Comparison of ENCODE assay signal across 13 cellular contexts in the genomic region with DNA sequence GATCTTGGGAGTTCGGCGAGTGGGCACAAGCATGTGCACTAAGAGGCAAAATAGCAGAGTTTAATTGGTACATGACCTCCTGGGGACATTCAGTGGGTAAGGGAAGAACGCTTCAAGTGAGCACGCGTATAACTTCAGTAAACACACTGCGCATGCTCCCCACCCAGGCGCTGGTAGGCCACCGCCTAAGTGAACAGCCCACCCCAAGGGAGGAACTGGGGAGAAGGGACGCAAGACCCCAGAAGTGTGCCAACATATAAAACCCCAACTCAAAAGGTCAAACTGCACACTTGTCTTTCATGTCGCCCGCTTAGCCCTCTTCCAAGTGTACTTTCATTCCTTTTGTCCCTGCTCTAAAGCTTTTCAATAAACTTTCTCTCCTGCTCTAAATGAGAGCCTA. TPM values are rescaled to one million over a fixed set of nuclear protein-coding genes. Genes with fewer than 3 reads are reported as not detected.
DNase-seq lines count a peak whose midpoint lies in the region; ATAC-seq and TF ChIP-seq lines count a peak whose summit lies in the region.
"Had no signal": no experiment of that assay in that cellular context is flagged by ENCODE, and none has a peak within 500 bp of the region (broad histone marks: within the 10 kb centered on the region; RNA-seq: fewer than 3 reads in every experiment).

No MANE protein-coding gene starts in this region.

- H3T11ph ChIP-seq in H9 (ENCODE audit: low read length) = no peak overlapping the region

- H2BK20ac ChIP-seq in H9 (ENCODE audit: low read depth, low read length, poor library complexity, severe bottlenecking) = no peak overlapping the region

- H3K27ac Mint-ChIP-seq in stimulated activated naive CD8-positive, alpha-beta T cell treated with anti-CD3 and anti-CD28 coated beads, Interleukin-15, amount 100 ng/mL, for 72 hours = no peak overlapping the region
- H3K27ac Mint-ChIP-seq in memory B cell (no peak overlapping the region), H9 (peak overlapping the region in 1 of 3 experiments; percentile 72; a peak in 1 of 7 replicates), HFFc6 (no peak overlapping the region)

- DNase-seq in stimulated activated naive CD8-positive, alpha-beta T cell treated with anti-CD3 and anti-CD28 coated beads, Interleukin-15, amount 100 ng/mL, for 72 hours = no peak
- no peak for DNase-seq in stimulated activated naive CD8-positive, alpha-beta T cell treated with anti-CD3 and anti-CD28 coated beads, Interleukin-15, Interleukin-2, amounts not matched to agents 100 U/mL and 50 U/mL, for 24 hours
- peak in 55 of 61 donors; percentile 3 to 83 (median 49) for DNase-seq in caudate nucleus (lab: John Stamatoyannopoulos, UW)
- no peak for DNase-seq in memory B cell (ENCODE audit: low spot score in 2 of 2)
- peak in 1 of 2 donors; percentile 63 for DNase-seq in aorta
- DNase-seq in H9 = no peak
- no peak for DNase-seq in spleen
- no peak for DNase-seq in HFFc6
- DNase-seq: DND-41 had no signal

- H3K4me3 ChIP-seq in aorta (ENCODE audit: low read length in 2 of 2) = no peak overlapping the region
- H3K4me3 ChIP-seq in spleen = peak overlapping the region in 2 of 8 donors; percentile 19 to 42

- H3K36me3 ChIP-seq in aorta (ENCODE audit: control insufficient read depth in 1 of 2, insufficient read depth in 2 of 2, low read length in 1 of 2) = no peaks in the 10 kb centered on the region
- no peaks in the 10 kb centered on the region for H3K36me3 ChIP-seq in spleen

- H3K14ac ChIP-seq in H9 (ENCODE audit: insufficient read depth, low read length) = no peak overlapping the region

- no peak overlapping the region for H2BK5ac ChIP-seq in H9 (ENCODE audit: insufficient read length, low read length)

- H2AFZ ChIP-seq in H9 (ENCODE audit: low read length) = no peak overlapping the region

- H3K18ac ChIP-seq in H9 (ENCODE audit: insufficient read length, low read depth, low read length) = no peak overlapping the region

- H3K4me1 Mint-ChIP-seq in stimulated activated naive CD8-positive, alpha-beta T cell treated with anti-CD3 and anti-CD28 coated beads, Interleukin-15, amount 100 ng/mL, for 72 hours = no peaks in the 10 kb centered on the region
- H3K4me1 Mint-ChIP-seq in memory B cell (no peaks in the 10 kb centered on the region), H9 (peaks cover 3 to 6% of the 10 kb centered on the region in 2 experiments), HFFc6 (ENCODE audit: low read depth) (no peaks in the 10 kb centered on the region)

- ATAC-seq in stimulated activated naive CD8-positive, alpha-beta T cell treated with anti-CD3 and anti-CD28 coated beads, Interleukin-15, amount 100 ng/mL, for 72 hours = peak; percentile 50
- ATAC-seq in stimulated activated naive CD8-positive, alpha-beta T cell treated with anti-CD3 and anti-CD28 coated beads, Interleukin-15, Interleukin-2, amounts not matched to agents 100 U/mL and 50 U/mL, for 24 hours = no peak
- ATAC-seq in memory B cell (ENCODE audit: low read depth) (no peak), aorta (ENCODE audit: low FRiP score) (peak; percentile 46)

- H4K20me1 ChIP-seq in H9 (ENCODE audit: control insufficient read depth, insufficient read depth, insufficient read length) = no peaks in the 10 kb centered on the region

- H3K56ac ChIP-seq in H9 (ENCODE audit: insufficient read length, low read depth, low read length) = no peak overlapping the region

- 27 to 48% methylated on average over 11 of the region's 11 CpGs for WGBS in aorta, 2 donors
- WGBS in H9 (ENCODE audit: extremely low coverage, insufficient read length, low lambda C conversion rate) = no CpG with 5 or more reads among the region's 11 CpGs
- WGBS in spleen, 5 donors = 43 to 78% (median 59%) methylated on average over 11 of the region's 11 CpGs

- no peak overlapping the region for H2AK5ac ChIP-seq in H9 (ENCODE audit: insufficient read length, low read length)

- no peak for TF ChIP-seq POLR2A in spleen (IDR thresholded peaks at IDR 0.05)

- H4K8ac ChIP-seq in H9 (replicated peaks; ENCODE audit: insufficient read length, low read depth, low read length) = no peak overlapping the region

- no peak overlapping the region for H2BK120ac ChIP-seq in H9 (ENCODE audit: low read depth, low read length, poor library complexity, severe bottlenecking)

- H3K4me1 ChIP-seq in aorta (ENCODE audit: control insufficient read depth in 1 of 2, insufficient read depth in 2 of 2, low read length in 2 of 2) (no peaks in the 10 kb centered on the region), H9 (ENCODE audit: insufficient read depth, low read length) (no peaks in the 10 kb centered on the region), spleen (peaks cover 0 to 8% (median 0%) of the 10 kb centered on the region in 6 donors)

- no peak overlapping the region for H3K4me3 Mint-ChIP-seq in stimulated activated naive CD8-positive, alpha-beta T cell treated with anti-CD3 and anti-CD28 coated beads, Interleukin-15, amount 100 ng/mL, for 72 hours
- H3K4me3 Mint-ChIP-seq in memory B cell (peak overlapping the region; percentile 24), H9 (no peak overlapping the region), HFFc6 (no peak overlapping the region; the same call in 1 of the 2 replicates)

- no peaks in the 10 kb centered on the region for H3K27me3 Mint-ChIP-seq in stimulated activated naive CD8-positive, alpha-beta T cell treated with anti-CD3 and anti-CD28 coated beads, Interleukin-15, amount 100 ng/mL, for 72 hours
- H3K27me3 Mint-ChIP-seq in memory B cell = peaks cover 1% of the 10 kb centered on the region
- peaks cover 5% of the 10 kb centered on the region for H3K27me3 Mint-ChIP-seq in H9 (ENCODE audit: low read depth)
- H3K27me3 Mint-ChIP-seq in HFFc6 (ENCODE audit: insufficient read depth) = peaks cover 11% of the 10 kb centered on the region

- H3K4me2 ChIP-seq in H9 (ENCODE audit: insufficient read depth, insufficient read length, low read length) = no peak overlapping the region

- intact Hi-C loops in aorta (cut with DNase I) (no loop called here), spleen (cut with DNase I; ENCODE audit: low total_unique reads) (no loop called here)

- no peak overlapping the region for H2BK12ac ChIP-seq in H9 (ENCODE audit: insufficient read length, low read depth, low read length)

- H3K23ac ChIP-seq in H9 (ENCODE audit: insufficient read length, low read depth, low read length) = no peak overlapping the region

- no peaks in the 10 kb centered on the region for H3K23me2 ChIP-seq in H9 (ENCODE audit: insufficient read length, low read depth, low read length, poor library complexity, severe bottlenecking)

- H3K36me3 Mint-ChIP-seq in memory B cell (no peaks in the 10 kb centered on the region), H9 (ENCODE audit: insufficient read depth in 1 of 3, low read depth in 3 of 3) (no peaks in the 10 kb centered on the region; a peak in 1 of 7 replicates), HFFc6 (ENCODE audit: low read depth) (no peaks in the 10 kb centered on the region)

- H3K79me2 ChIP-seq in H9 (ENCODE audit: insufficient read depth, low read length) = no peaks in the 10 kb centered on the region

- H3K27ac ChIP-seq in caudate nucleus (ENCODE audit: low read depth, low read length) = peak overlapping the region; percentile 52
- H3K27ac ChIP-seq in aorta (ENCODE audit: low read depth in 1 of 2, low read length in 2 of 2) = no peak overlapping the region
- no peak overlapping the region for H3K27ac ChIP-seq in H9 (ENCODE audit: insufficient read length, low read depth, low read length)
- peak overlapping the region in 3 of 8 donors; percentile 18 to 32 (median 21) for H3K27ac ChIP-seq in spleen

- no peaks in the 10 kb centered on the region for H3K9me3 Mint-ChIP-seq in stimulated activated naive CD8-positive, alpha-beta T cell treated with anti-CD3 and anti-CD28 coated beads, Interleukin-15, amount 100 ng/mL, for 72 hours
- H3K9me3 Mint-ChIP-seq in memory B cell (no peaks in the 10 kb centered on the region), H9 (no peaks in the 10 kb centered on the region), HFFc6 (no peaks in the 10 kb centered on the region)

- H3K9me3 ChIP-seq in aorta (ENCODE audit: control insufficient read depth, low read length) (no peaks in the 10 kb centered on the region), H9 (ENCODE audit: control insufficient read depth, low read depth, low read length) (no peaks in the 10 kb centered on the region), spleen (no peaks in the 10 kb centered on the region)

- no peak overlapping the region for H3K4ac ChIP-seq in H9 (ENCODE audit: low read depth, low read length)

- no peaks in the 10 kb centered on the region for H3K79me1 ChIP-seq in H9 (ENCODE audit: insufficient read depth, low read depth, low read length, poor library complexity, severe bottlenecking)

- H4K5ac ChIP-seq in H9 (ENCODE audit: insufficient read length, low read depth, low read length) = no peak overlapping the region

- H3K27me3 ChIP-seq in aorta (ENCODE audit: control insufficient read depth in 1 of 2, insufficient read depth in 2 of 2, low read length in 1 of 2) = no peaks in the 10 kb centered on the region
- H3K27me3 ChIP-seq in H9 (ENCODE audit: insufficient read depth, low read length) = no peaks in the 10 kb centered on the region; the same call in 1 of the 2 replicates
- no peaks in the 10 kb centered on the region for H3K27me3 ChIP-seq in spleen (replicated peaks in 1 of 7)

- TF ChIP-seq CTCF in H9 (conservative IDR thresholded peaks at IDR 0.05) (no peak), spleen (IDR thresholded peaks at IDR 0.05 in 8 of 11, conservative IDR thresholded peaks at IDR 0.05 in 3 of 11) (no peak), HFFc6 (IDR thresholded peaks at IDR 0.05) (no peak)

- H3K9ac ChIP-seq in H9 (ENCODE audit: extremely low read depth, insufficient read length, low read length) = no peak overlapping the region

- no peak overlapping the region for H2BK15ac ChIP-seq in H9 (ENCODE audit: low read depth, low read length)

- H4K91ac ChIP-seq in H9 (ENCODE audit: insufficient read length, low read depth, low read length) = no peak overlapping the region

RNA-seq across cellular contexts. Expression of a gene that starts 10.5 kb away (rescaled TPM):
- total RNA-seq in aorta (under 1 TPM; 0.52 to 0.96 TPM), H9 (2021) (0.33 and 0.55 TPM in 2 replicates), spleen (1 to 10 TPM in 3 of 7 donors, under 1 TPM in 3, not detected in 1; 0.30 to 2.1 (median 1.2) TPM)
- polyA plus RNA-seq in aorta (1 to 10 TPM in 1 of 2 donors, not detected in 1; 2.0 TPM), spleen (1 to 10 TPM in 1 of 3 donors, under 1 TPM in 2; 0.49 to 1.1 (median 0.51) TPM)
- total RNA-seq in HFFc6 (2021; fragmentation: NEBNext Ultra II Directional; extraction: Animal tissue kit (Norgen Biotek cat#: 25700)) = under 1 TPM in 4 of 6 experiments, not detected in 2; 0.12 to 0.23 (median 0.18) TPM
- polyA plus RNA-seq: neural cell had no signal

RNA-seq across cellular contexts. Expression of a gene that starts 12.4 kb away (rescaled TPM):
- total RNA-seq in aorta (not detected), H9 (2021) (11.4 and 13.2 TPM in 2 replicates), spleen (under 1 TPM in 3 of 7 donors, not detected in 4; 0.17 to 0.65 (median 0.38) TPM)
- polyA plus RNA-seq in aorta (1 to 10 TPM in 1 of 2 donors, not detected in 1; 2.8 TPM), spleen (1 to 10 TPM in 1 of 3 donors, under 1 TPM in 1, not detected in 1; 0.22 to 1.2 TPM)
- not detected for total RNA-seq in HFFc6 (2021; fragmentation: NEBNext Ultra II Directional; extraction: Animal tissue kit (Norgen Biotek cat#: 25700))
- total RNA-seq: chondrocyte, SK-MEL-5, subcutaneous adipose tissue had no signal
- polyA plus RNA-seq: neural cell had no signal

RNA-seq across cellular contexts. Expression of a gene that starts 36.2 kb away (rescaled TPM):
- total RNA-seq in aorta (1 to 10 TPM in 1 of 2 donors, under 1 TPM in 1; 0.58 to 3.7 TPM), H9 (2021) (1.4 and 1.6 TPM in 2 replicates), spleen (10 to 100 TPM in 1 of 7 donors, 1 to 10 TPM in 6; 3.1 to 10.3 (median 4.0) TPM)
- polyA plus RNA-seq in aorta (1 to 10 TPM in 1 of 2 donors, under 1 TPM in 1; 1.00 to 3.3 TPM), spleen (10 to 100 TPM in 1 of 3 donors, 1 to 10 TPM in 1, under 1 TPM in 1; 0.93 to 10.7 (median 3.6) TPM)
- total RNA-seq in HFFc6 (2021; fragmentation: NEBNext Ultra II Directional; extraction: Animal tissue kit (Norgen Biotek cat#: 25700)) = 1 to 10 TPM; 2.7 to 4.5 (median 3.0) TPM

RNA-seq across cellular contexts. Expression of a gene that starts 37.4 kb away (rescaled TPM):
- total RNA-seq in aorta = 10 to 100 TPM in 1 of 2 donors, 1 to 10 TPM in 1; 6.4 to 12.0 TPM
- polyA plus RNA-seq in aorta = 10 to 100 TPM; 13.9 to 59.5 TPM
- total RNA-seq in H9 (2021) = 102 and 107 TPM in 2 replicates
- total RNA-seq in spleen = 10 to 100 TPM in 2 of 7 donors, 1 to 10 TPM in 5; 1.9 to 10.7 (median 4.4) TPM
- polyA plus RNA-seq in spleen = 10 to 100 TPM in 2 of 3 donors, 1 to 10 TPM in 1; 9.7 to 14.5 (median 10.5) TPM
- 1 to 10 TPM in 4 of 6 experiments, under 1 TPM in 2; 0.53 to 2.5 (median 1.4) TPM for total RNA-seq in HFFc6 (2021; fragmentation: NEBNext Ultra II Directional; extraction: Animal tissue kit (Norgen Biotek cat#: 25700))

RNA-seq across cellular contexts. Expression of a gene that starts 46.2 kb away (rescaled TPM):
- total RNA-seq in aorta (10 to 100 TPM in 1 of 2 donors, 1 to 10 TPM in 1; 1.5 to 10.7 TPM), H9 (2021) (11.4 and 12.6 TPM in 2 replicates), spleen (10 to 100 TPM; 11.4 to 29.5 (median 22.5) TPM)
- polyA plus RNA-seq in aorta (1 to 10 TPM; 5.3 to 6.8 TPM), spleen (10 to 100 TPM; 21.8 to 26.8 (median 24.1) TPM)
- total RNA-seq in HFFc6 (2021; fragmentation: NEBNext Ultra II Directional; extraction: Animal tissue kit (Norgen Biotek cat#: 25700)) = 1 to 10 TPM; 3.8 to 5.7 (median 4.4) TPM

Comparison
In these comparisons a context has a peak if more than half of its experiments do, and no peak if none do; other contexts are left out.
1. ATAC-seq: peak in stimulated activated naive CD8-positive, alpha-beta T cell treated with anti-CD3 and anti-CD28 coated beads, Interleukin-15, amount 100 ng/mL, for 72 hours (single experiment) and aorta (single experiment); none in stimulated activated naive CD8-positive, alpha-beta T cell treated with anti-CD3 and anti-CD28 coated beads, Interleukin-15, Interleukin-2, amounts not matched to agents 100 U/mL and 50 U/mL, for 24 hours (single experiment) and memory B cell (single experiment).
2. DNase-seq: peak in caudate nucleus (55 of 61); none in stimulated activated naive CD8-positive, alpha-beta T cell treated with anti-CD3 and anti-CD28 coated beads, Interleukin-15, amount 100 ng/mL, for 72 hours (0 of 2), stimulated activated naive CD8-positive, alpha-beta T cell treated with anti-CD3 and anti-CD28 coated beads, Interleukin-15, Interleukin-2, amounts not matched to agents 100 U/mL and 50 U/mL, for 24 hours (single experiment), memory B cell (0 of 2), H9 (single experiment), spleen (single experiment) and HFFc6 (single experiment).